In the genomic region with DNA sequence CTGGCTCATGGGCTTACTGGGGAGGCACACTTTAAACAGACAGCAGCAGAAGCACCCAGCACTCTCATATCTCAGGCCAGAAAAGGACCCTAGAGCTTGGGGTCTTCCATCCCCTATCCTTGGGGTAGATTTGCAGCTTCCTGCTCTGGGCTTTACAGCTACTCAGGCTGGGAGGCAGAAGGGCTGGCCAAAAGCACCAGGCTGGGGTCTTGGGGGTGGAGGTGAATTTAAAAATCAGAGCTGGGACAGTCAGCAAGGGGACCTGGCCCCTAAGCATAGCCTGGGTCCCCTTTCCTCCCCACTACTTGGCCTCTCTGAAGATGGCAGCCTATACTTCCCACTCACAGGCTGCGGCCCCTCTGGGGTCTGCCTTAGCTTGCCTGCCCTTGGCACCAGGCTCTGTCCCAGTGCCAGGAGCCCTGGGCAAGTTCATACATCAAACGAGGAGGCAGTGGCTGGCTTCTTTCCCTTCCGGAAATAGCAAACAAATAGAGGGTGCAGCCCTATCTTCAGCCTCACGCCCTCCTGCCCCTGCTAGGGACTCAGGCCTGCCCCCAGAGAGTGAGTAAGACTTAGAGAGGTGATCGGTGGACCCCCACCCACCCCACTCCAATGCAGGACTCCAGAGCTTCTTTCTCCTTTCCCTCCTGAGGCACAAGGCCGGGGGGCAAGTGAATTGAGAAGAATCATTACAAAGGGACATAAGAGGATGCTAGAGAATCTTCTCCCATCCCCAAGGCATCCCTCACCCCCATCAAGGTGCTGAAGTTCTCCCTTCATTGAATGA, we compare ENCODE assay signal across 19 cellular contexts. TPM values are rescaled to one million over a fixed set of nuclear protein-coding genes. Genes with fewer than 3 reads are reported as not detected.
DNase-seq lines count a peak whose midpoint lies in the region; ATAC-seq and TF ChIP-seq lines count a peak whose summit lies in the region.
"Had no signal": no experiment of that assay in that cellular context is flagged by ENCODE, and none has a peak within 500 bp of the region (broad histone marks: within the 10 kb centered on the region; RNA-seq: fewer than 3 reads in every experiment).

No MANE protein-coding gene starts in this region.

- ATAC-seq in Right ventricle myocardium superior (ENCODE audit: poor library complexity): peak; percentile 29
- ATAC-seq in left cardiac atrium: no peak
- ATAC-seq in HG02763 (IDR thresholded peaks at IDR 0.05; ENCODE audit: unreplicated experiment): no peak
- ATAC-seq: activated CD4-positive, alpha-beta T cell treated with anti-CD3 and anti-CD28 coated beads for 36 hours; stimulated activated effector memory CD8-positive, alpha-beta T cell treated with anti-CD3 and anti-CD28 coated beads, Interleukin-12 subunit alpha, Interleukin-12 subunit beta, amount 100 ng/mL, for 72 hours had no signal

- no peak overlapping the region for H3K27ac ChIP-seq in effector memory CD4-positive, alpha-beta T cell (ENCODE audit: insufficient read depth, low read length, poor library complexity, severe bottlenecking)
- H3K27ac ChIP-seq: SJSA1 had no signal

- no peaks in the 10 kb centered on the region for H3K9me3 ChIP-seq in effector memory CD4-positive, alpha-beta T cell (ENCODE audit: control insufficient read depth, low read length)
- no peaks in the 10 kb centered on the region for H3K9me3 ChIP-seq in MG63
- H3K9me3 ChIP-seq: Caco-2, SJSA1 had no signal

- no peaks in the 10 kb centered on the region for H3K27me3 ChIP-seq in effector memory CD4-positive, alpha-beta T cell (replicated peaks; ENCODE audit: control insufficient read depth, insufficient read depth, low read length, poor library complexity, severe bottlenecking)
- H3K27me3 ChIP-seq in MG63: no peaks in the 10 kb centered on the region
- H3K27me3 ChIP-seq: SJSA1 had no signal

- H3K4me3 ChIP-seq in effector memory CD4-positive, alpha-beta T cell (ENCODE audit: insufficient read depth, low read depth, low read length, poor library complexity, severe bottlenecking): no peak overlapping the region
- H3K4me3 ChIP-seq in MG63: no peak overlapping the region
- H3K4me3 ChIP-seq: SJSA1, skin epidermis had no signal

- H3K4me1 ChIP-seq in effector memory CD4-positive, alpha-beta T cell (ENCODE audit: control insufficient read depth, insufficient read depth, low read length, poor library complexity, severe bottlenecking): no peaks in the 10 kb centered on the region
- H3K4me1 ChIP-seq: Caco-2, SJSA1 had no signal

- no peaks in the 10 kb centered on the region for H3K27me3 Mint-ChIP-seq in chondrocyte (ENCODE audit: low read depth)
- H3K27me3 Mint-ChIP-seq: activated CD4-positive, alpha-beta T cell treated with anti-CD3 and anti-CD28 coated beads for 36 hours had no signal

- DNase-seq in Right ventricle myocardium superior (peak; percentile 40), left cardiac atrium (no peak), chondrocyte (ENCODE audit: low spot score) (peak; percentile 61), mucosa of gallbladder (ENCODE audit: low spot score) (peak; percentile 10), ureter (ENCODE audit: low spot score) (peak; percentile 53), MG63 (no peak)
- DNase-seq in effector memory CD4-positive, alpha-beta T cell: no peak
- DNase-seq: activated CD4-positive, alpha-beta T cell treated with anti-CD3 and anti-CD28 coated beads for 36 hours; cerebellar nuclear complex; immature natural killer cell; NCI-H2171; NK-92 treated with Interleukin-12 subunit alpha and Interleukin-12 subunit beta, amount 100 ng/mL, for 24 hours; nucleus accumbens had no signal

- H3K36me3 Mint-ChIP-seq in chondrocyte (ENCODE audit: low read depth): no peaks in the 10 kb centered on the region
- H3K36me3 Mint-ChIP-seq: immature natural killer cell; mesothelial cell of epicardium; stimulated activated effector memory CD8-positive, alpha-beta T cell treated with anti-CD3 and anti-CD28 coated beads, Interleukin-12 subunit alpha, Interleukin-12 subunit beta, amount 100 ng/mL, for 72 hours had no signal

- TF ChIP-seq CTCF in chondrocyte (IDR thresholded peaks at IDR 0.05): no peak

- H3K4me1 Mint-ChIP-seq in chondrocyte (ENCODE audit: low read depth): peaks cover 24% of the 10 kb centered on the region
- H3K4me1 Mint-ChIP-seq: activated CD4-positive, alpha-beta T cell treated with anti-CD3 and anti-CD28 coated beads for 36 hours; immature natural killer cell; stimulated activated effector memory CD8-positive, alpha-beta T cell treated with anti-CD3 and anti-CD28 coated beads, Interleukin-12 subunit alpha, Interleukin-12 subunit beta, amount 100 ng/mL, for 72 hours had no signal

- no peak overlapping the region for H3K4me3 Mint-ChIP-seq in chondrocyte (ENCODE audit: unreplicated experiment)
- H3K4me3 Mint-ChIP-seq: activated CD4-positive, alpha-beta T cell treated with anti-CD3 and anti-CD28 coated beads for 36 hours; immature natural killer cell; mesothelial cell of epicardium; stimulated activated effector memory CD8-positive, alpha-beta T cell treated with anti-CD3 and anti-CD28 coated beads, Interleukin-12 subunit alpha, Interleukin-12 subunit beta, amount 100 ng/mL, for 72 hours had no signal

- intact Hi-C loops in Right ventricle myocardium superior (cut with DNase I) (no loop called here), left cardiac atrium (cut with DNase I) (no loop called here)

- H3K9me3 Mint-ChIP-seq in chondrocyte (ENCODE audit: low read depth): no peaks in the 10 kb centered on the region
- H3K9me3 Mint-ChIP-seq: immature natural killer cell; mesothelial cell of epicardium; stimulated activated effector memory CD8-positive, alpha-beta T cell treated with anti-CD3 and anti-CD28 coated beads, Interleukin-12 subunit alpha, Interleukin-12 subunit beta, amount 100 ng/mL, for 72 hours had no signal

- no peak overlapping the region for H3K27ac Mint-ChIP-seq in chondrocyte (ENCODE audit: unreplicated experiment)
- H3K27ac Mint-ChIP-seq: activated CD4-positive, alpha-beta T cell treated with anti-CD3 and anti-CD28 coated beads for 36 hours; immature natural killer cell; mesothelial cell of epicardium; stimulated activated effector memory CD8-positive, alpha-beta T cell treated with anti-CD3 and anti-CD28 coated beads, Interleukin-12 subunit alpha, Interleukin-12 subunit beta, amount 100 ng/mL, for 72 hours had no signal

- no peaks in the 10 kb centered on the region for H3K36me3 ChIP-seq in effector memory CD4-positive, alpha-beta T cell (ENCODE audit: control insufficient read depth, insufficient read depth, low read length)
- H3K36me3 ChIP-seq in MG63: no peaks in the 10 kb centered on the region
- H3K36me3 ChIP-seq: SJSA1 had no signal

RNA-seq across cellular contexts. Expression of a gene that starts 26.0 kb away (rescaled TPM):
- total RNA-seq in Right ventricle myocardium superior (722 TPM), left cardiac atrium (100 to 1,000 TPM; 436 to 508 TPM), chondrocyte (227 to 272 TPM (median 249 TPM) in 3 replicates), mucosa of gallbladder (469 TPM), ureter (581 TPM)
- 13.4 and 17.6 TPM in 2 replicates for total RNA-seq in MG63 (2014; rRNA removed; shearing (Covaris generic); ENCODE audit: low replicate concordance)

RNA-seq across cellular contexts. Expression of a gene that starts 40.3 kb away (rescaled TPM):
- total RNA-seq in Right ventricle myocardium superior: not detected
- not detected for total RNA-seq in left cardiac atrium
- total RNA-seq in chondrocyte: not detected in 3 replicates
- 0.17 TPM for total RNA-seq in mucosa of gallbladder
- 5.6 TPM for total RNA-seq in ureter
- not detected in 2 replicates for total RNA-seq in MG63 (2014; rRNA removed; shearing (Covaris generic); ENCODE audit: low replicate concordance)
- total RNA-seq: Caco-2, mesothelial cell of epicardium, SJSA1 had no signal

Comparison
In these comparisons a context has a peak if more than half of its experiments do, and no peak if none do; other contexts are left out.
1. DNase-seq: peak in Right ventricle myocardium superior (single experiment), chondrocyte (single experiment), mucosa of gallbladder (single experiment) and ureter (single experiment); none in left cardiac atrium (single experiment), effector memory CD4-positive, alpha-beta T cell (0 of 3) and MG63 (single experiment).
2. RNA of a gene that starts 26.0 kb away (total RNA-seq): 722 TPM in Right ventricle myocardium superior (single experiment), 581 TPM in ureter (single experiment), 436 to 508 TPM in left cardiac atrium, 469 TPM in mucosa of gallbladder (single experiment) and 227 to 272 TPM in chondrocyte; 13.4 to 17.6 TPM in MG63; every median in the first group is over 10 times any median in the second.